In the genomic region with DNA sequence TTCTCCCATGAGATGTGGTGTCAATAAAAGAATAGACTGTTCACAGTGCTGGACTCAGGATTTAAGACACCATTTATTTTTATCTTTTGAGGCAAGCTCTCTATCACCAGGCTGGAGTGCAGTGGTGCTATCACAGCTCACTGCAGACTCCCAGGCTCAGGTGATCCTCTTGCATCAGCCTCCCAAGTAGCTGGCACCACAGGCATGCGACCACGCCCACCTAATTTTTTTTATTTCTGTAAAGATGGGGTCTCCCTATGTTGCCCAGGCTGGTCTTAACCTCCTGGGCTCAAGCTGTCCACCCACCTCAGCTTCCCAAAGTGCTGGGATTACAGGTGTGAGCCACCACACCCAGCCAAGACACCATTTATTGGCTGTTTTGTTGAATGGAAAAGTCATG, we compare ENCODE assay signal across 33 cellular contexts.
"Had no signal": no experiment of that assay in that cellular context is flagged by ENCODE, and none has a peak within 500 bp of the region (broad histone marks: within the 10 kb centered on the region; RNA-seq: fewer than 3 reads in every experiment).

No MANE protein-coding gene starts in this region.

- ATAC-seq: activated naive CD8-positive, alpha-beta T cell treated with anti-CD3 and anti-CD28 coated beads, Interleukin-2, amount 50 U/mL, for 24 hours; foreskin keratinocyte; gastrocnemius medialis; heart left ventricle; T-helper 17 cell had no signal

- H3K36me3 ChIP-seq: breast epithelium, colonic mucosa had no signal

- H3K9me3 ChIP-seq: adrenal gland, ascending aorta, breast epithelium, colonic mucosa, esophagus muscularis mucosa, gastrocnemius medialis, heart left ventricle had no signal

- DNase-seq: activated CD4-positive, alpha-beta memory T cell treated with anti-CD3 and anti-CD28 coated beads, Interleukin-2, amount 10 ng/mL, durations not matched to agents 7 days and 5 days; activated CD4-positive, alpha-beta T cell treated with anti-CD3 and anti-CD28 coated beads for 1 hour; activated CD4-positive, alpha-beta T cell treated with anti-CD3 and anti-CD28 coated beads for 4 hours; activated CD4-positive, alpha-beta T cell treated with anti-CD3 and anti-CD28 coated beads, Interleukin-2, amount 10 ng/mL, durations not matched to agents 7 days and 5 days; activated CD4-positive, alpha-beta T cell treated with anti-CD3 and anti-CD28 coated beads, Interleukin-2, amount 50 U/mL, for 4 hours; activated CD8-positive, alpha-beta memory T cell treated with anti-CD3 and anti-CD28 coated beads, Interleukin-2, amount 50 U/mL, for 48 hours; activated effector memory CD4-positive, alpha-beta T cell treated with anti-CD3 and anti-CD28 coated beads, Interleukin-2, amount 50 U/mL, for 16 hours; activated naive CD4-positive, alpha-beta T cell treated with anti-CD3 and anti-CD28 coated beads for 36 hours; activated naive CD8-positive, alpha-beta T cell treated with anti-CD3 and anti-CD28 coated beads for 36 hours; activated naive CD8-positive, alpha-beta T cell treated with anti-CD3 and anti-CD28 coated beads, Interleukin-2, amount 50 U/mL, for 24 hours; activated T-cell treated with anti-CD3 and anti-CD28 coated beads for 4 hours; activated T-cell treated with anti-CD3 and anti-CD28 coated beads, Interleukin-2, amount 50 U/mL, for 48 hours; adrenal gland; central memory CD4-positive, alpha-beta T cell; cerebellar nuclear complex; colonic mucosa; effector CD8-positive, alpha-beta T cell; gastrocnemius medialis; glutamatergic neuron; heart left ventricle; T-helper 1 cell; T-helper 17 cell; T1000 had no signal

- H3K4me1 ChIP-seq: breast epithelium, colonic mucosa, foreskin keratinocyte had no signal

- H3K4me3 Mint-ChIP-seq: activated CD4-positive, alpha-beta memory T cell treated with anti-CD3 and anti-CD28 coated beads, Interleukin-2, amount 10 ng/mL, durations not matched to agents 7 days and 5 days; activated CD4-positive, alpha-beta T cell treated with anti-CD3 and anti-CD28 coated beads, Interleukin-2, amount 10 ng/mL, durations not matched to agents 7 days and 5 days; activated naive CD4-positive, alpha-beta T cell treated with anti-CD3 and anti-CD28 coated beads for 36 hours; activated naive CD4-positive, alpha-beta T cell treated with anti-CD3 and anti-CD28 coated beads, Interleukin-2, amount 50 U/mL, for 24 hours; activated naive CD8-positive, alpha-beta T cell treated with anti-CD3 and anti-CD28 coated beads for 36 hours; activated naive CD8-positive, alpha-beta T cell treated with anti-CD3 and anti-CD28 coated beads, Interleukin-2, amount 50 U/mL, for 24 hours; activated T-helper 1 cell treated with anti-CD3 and anti-CD28 coated beads, Interleukin-12 subunit alpha, Interleukin-12 subunit beta, Interleukin-2, Interleukin-4 antibody, amounts not matched to agents 30 ng/mL and 10 ng/mL and 1 ng/mL, durations not matched to agents 14 hours and 24 hours and 36 hours; brain; T-helper 17 cell; T-helper 2 cell treated with Interferon-gamma antibody and Interleukin-4, amounts not matched to agents 5 μg/mL and 100 μg/mL, for 36 hours had no signal

- H3K27ac ChIP-seq: adrenal gland, ascending aorta, breast epithelium, cardiac muscle cell, colonic mucosa, esophagus muscularis mucosa, foreskin keratinocyte, gastrocnemius medialis, heart left ventricle had no signal

- H3K27me3 Mint-ChIP-seq: activated naive CD4-positive, alpha-beta T cell treated with anti-CD3 and anti-CD28 coated beads, Interleukin-2, amount 50 U/mL, for 24 hours; activated naive CD8-positive, alpha-beta T cell treated with anti-CD3 and anti-CD28 coated beads, Interleukin-2, amount 50 U/mL, for 24 hours; brain; T-helper 17 cell had no signal

- H3K36me3 Mint-ChIP-seq: activated naive CD8-positive, alpha-beta T cell treated with anti-CD3 and anti-CD28 coated beads for 36 hours had no signal

- H3K27me3 ChIP-seq: adrenal gland, ascending aorta, breast epithelium, cardiac muscle cell, colonic mucosa, esophagus muscularis mucosa, foreskin keratinocyte, gastrocnemius medialis, heart left ventricle had no signal

- H3K27ac Mint-ChIP-seq: activated CD4-positive, alpha-beta memory T cell treated with anti-CD3 and anti-CD28 coated beads, Interleukin-2, amount 10 ng/mL, durations not matched to agents 7 days and 5 days; activated CD4-positive, alpha-beta T cell treated with anti-CD3 and anti-CD28 coated beads, Interleukin-2, amount 10 ng/mL, durations not matched to agents 7 days and 5 days; activated naive CD4-positive, alpha-beta T cell treated with anti-CD3 and anti-CD28 coated beads for 36 hours; activated naive CD4-positive, alpha-beta T cell treated with anti-CD3 and anti-CD28 coated beads, Interleukin-2, amount 50 U/mL, for 24 hours; activated naive CD8-positive, alpha-beta T cell treated with anti-CD3 and anti-CD28 coated beads for 36 hours; activated naive CD8-positive, alpha-beta T cell treated with anti-CD3 and anti-CD28 coated beads, Interleukin-2, amount 50 U/mL, for 24 hours; activated T-helper 1 cell treated with anti-CD3 and anti-CD28 coated beads, Interleukin-12 subunit alpha, Interleukin-12 subunit beta, Interleukin-2, Interleukin-4 antibody, amounts not matched to agents 30 ng/mL and 10 ng/mL and 1 ng/mL, durations not matched to agents 14 hours and 24 hours and 36 hours; activated T-helper 2 cell treated with anti-CD3 and anti-CD28 coated beads, Interferon-gamma antibody, Interleukin-2, Interleukin-4, amounts not matched to agents 10 μg/mL and 5 μg/mL and 100 μg/mL, durations not matched to agents 14 hours and 24 hours and 36 hours; T-helper 17 cell; T-helper 2 cell treated with Interferon-gamma antibody and Interleukin-4, amounts not matched to agents 5 μg/mL and 100 μg/mL, for 36 hours had no signal

- H3K4me3 ChIP-seq: adrenal gland, ascending aorta, breast epithelium, cardiac muscle cell, colonic mucosa, esophagus muscularis mucosa, gastrocnemius medialis, heart left ventricle had no signal

- H3K9me3 Mint-ChIP-seq: activated CD4-positive, alpha-beta memory T cell treated with anti-CD3 and anti-CD28 coated beads, Interleukin-2, amount 10 ng/mL, durations not matched to agents 7 days and 5 days; activated CD4-positive, alpha-beta T cell treated with anti-CD3 and anti-CD28 coated beads, Interleukin-2, amount 10 ng/mL, durations not matched to agents 7 days and 5 days; activated naive CD4-positive, alpha-beta T cell treated with anti-CD3 and anti-CD28 coated beads for 36 hours; activated naive CD4-positive, alpha-beta T cell treated with anti-CD3 and anti-CD28 coated beads, Interleukin-2, amount 50 U/mL, for 24 hours; activated naive CD8-positive, alpha-beta T cell treated with anti-CD3 and anti-CD28 coated beads for 36 hours; activated naive CD8-positive, alpha-beta T cell treated with anti-CD3 and anti-CD28 coated beads, Interleukin-2, amount 50 U/mL, for 24 hours; activated T-helper 1 cell treated with anti-CD3 and anti-CD28 coated beads, Interleukin-12 subunit alpha, Interleukin-12 subunit beta, Interleukin-2, Interleukin-4 antibody, amounts not matched to agents 30 ng/mL and 10 ng/mL and 1 ng/mL, durations not matched to agents 14 hours and 24 hours and 36 hours; activated T-helper 2 cell treated with anti-CD3 and anti-CD28 coated beads, Interferon-gamma antibody, Interleukin-2, Interleukin-4, amounts not matched to agents 10 μg/mL and 5 μg/mL and 100 μg/mL, durations not matched to agents 14 hours and 24 hours and 36 hours; brain; T-helper 2 cell treated with Interferon-gamma antibody and Interleukin-4, amounts not matched to agents 5 μg/mL and 100 μg/mL, for 36 hours had no signal
